ENCODE assay signal across 22 cellular contexts in the genomic region with DNA sequence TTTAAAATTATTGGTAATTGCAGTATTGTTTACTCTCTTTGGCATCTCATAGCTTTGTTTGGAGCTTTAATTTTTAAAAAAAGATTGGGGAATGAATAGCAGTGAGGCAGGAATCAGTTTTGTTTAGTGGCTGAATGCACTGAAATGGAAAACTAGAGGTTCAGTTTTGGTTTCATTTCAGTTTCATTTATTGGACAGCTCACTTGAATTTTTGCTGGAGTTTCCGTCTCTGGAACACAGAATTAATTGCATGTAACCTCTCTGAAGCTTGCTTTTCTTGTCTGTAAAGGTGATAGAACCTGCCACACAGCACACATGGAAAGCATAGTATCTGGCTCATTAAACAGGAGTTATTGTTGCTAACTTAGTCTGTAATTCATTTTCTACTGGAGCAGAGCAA. TPM values are rescaled to one million over a fixed set of nuclear protein-coding genes. Genes with fewer than 3 reads are reported as not detected.
DNase-seq lines count a peak whose midpoint lies in the region; ATAC-seq and TF ChIP-seq lines count a peak whose summit lies in the region.
"Had no signal": no experiment of that assay in that cellular context is flagged by ENCODE, and none has a peak within 500 bp of the region (broad histone marks: within the 10 kb centered on the region; RNA-seq: fewer than 3 reads in every experiment).

No MANE protein-coding gene starts in this region.

- H3K9me3 ChIP-seq in mucosa of descending colon (no peaks in the 10 kb centered on the region), Peyer's patch (no peaks in the 10 kb centered on the region)
- H3K9me3 ChIP-seq: SK-N-SH had no signal

- H3K4me3 Mint-ChIP-seq in HFFc6, result peak overlapping the region; percentile 50
- H3K4me3 Mint-ChIP-seq: activated naive CD8-positive, alpha-beta T cell; activated T-cell treated with anti-CD3 and anti-CD28 coated beads, Interleukin-2, amount 50 U/mL, for 72 hours; effector memory CD8-positive, alpha-beta T cell; natural killer cell; T-helper 2 cell treated with Interferon-gamma antibody and Interleukin-4, amounts not matched to agents 5 μg/mL and 100 μg/mL, for 36 hours had no signal

- no peak for DNase-seq in HFFc6
- DNase-seq in OCI-M1 (lab: John Stamatoyannopoulos, UW), result peak; percentile 20
- DNase-seq in mucosa of descending colon, result no peak
- DNase-seq in UCSD-AML1 (lab: John Stamatoyannopoulos, UW; ENCODE audit: unreplicated experiment), result no peak
- DNase-seq in Peyer's patch, result no peak
- no peak for DNase-seq in foreskin keratinocyte
- no peak for DNase-seq in LoVo (ENCODE audit: low spot score)
- DNase-seq: activated CD4-positive, CD25-positive, alpha-beta regulatory T cell; activated T-cell treated with anti-CD3 and anti-CD28 coated beads, Interleukin-2, amount 50 U/mL, for 72 hours; COR-L47; effector memory CD8-positive, alpha-beta T cell; HCEC 1CT; islet precursor cell; natural killer cell; SK-N-SH; stimulated activated CD4-positive, alpha-beta T cell treated with anti-CD3 and anti-CD28 coated beads, Interleukin-4, amount 100 ng/mL, for 1 hour had no signal

- H3K27me3 Mint-ChIP-seq in HFFc6 (ENCODE audit: insufficient read depth), result peaks cover 14% of the 10 kb centered on the region

- H3K4me1 ChIP-seq in mucosa of descending colon (ENCODE audit: low read depth) (peaks cover under 1% of the 10 kb centered on the region), Peyer's patch (no peaks in the 10 kb centered on the region), foreskin keratinocyte (no peaks in the 10 kb centered on the region)

- H3K4me1 Mint-ChIP-seq in HFFc6 (ENCODE audit: low read depth), result no peaks in the 10 kb centered on the region

- no peak for TF ChIP-seq POLR2A in Peyer's patch (IDR thresholded peaks at IDR 0.05)

- TF ChIP-seq CTCF in HFFc6 (IDR thresholded peaks at IDR 0.05), result no peak
- TF ChIP-seq CTCF in mucosa of descending colon (IDR thresholded peaks at IDR 0.05), result no peak
- TF ChIP-seq CTCF in Peyer's patch (IDR thresholded peaks at IDR 0.05), result no peak
- no peak for TF ChIP-seq CTCF in foreskin keratinocyte (conservative IDR thresholded peaks at IDR 0.05)

- intact Hi-C loops in mucosa of descending colon (cut with DNase I, micrococcal nuclease), result no loop called here

- H3K36me3 ChIP-seq in mucosa of descending colon (ENCODE audit: low read depth) (no peaks in the 10 kb centered on the region), Peyer's patch (no peaks in the 10 kb centered on the region)

- H3K36me3 Mint-ChIP-seq in HFFc6 (ENCODE audit: low read depth), result no peaks in the 10 kb centered on the region
- H3K36me3 Mint-ChIP-seq: activated naive CD8-positive, alpha-beta T cell; natural killer cell had no signal

- peak; percentile 61 for ATAC-seq in GM18907 (IDR thresholded peaks at IDR 0.05; ENCODE audit: unreplicated experiment)
- ATAC-seq in mucosa of descending colon, result peak; percentile 64
- ATAC-seq in foreskin keratinocyte, result no peak
- ATAC-seq: activated T-cell treated with anti-CD3 and anti-CD28 coated beads, Interleukin-2, amount 50 U/mL, for 72 hours; effector memory CD8-positive, alpha-beta T cell; K562; natural killer cell had no signal

- no peak overlapping the region for H3K27ac ChIP-seq in Peyer's patch
- H3K27ac ChIP-seq in foreskin keratinocyte, result no peak overlapping the region
- H3K27ac ChIP-seq: skin epidermis had no signal

- no peak overlapping the region for H3K27ac Mint-ChIP-seq in HFFc6
- H3K27ac Mint-ChIP-seq: activated naive CD8-positive, alpha-beta T cell; activated T-cell treated with anti-CD3 and anti-CD28 coated beads, Interleukin-2, amount 50 U/mL, for 72 hours; effector memory CD8-positive, alpha-beta T cell; natural killer cell; T-helper 2 cell treated with Interferon-gamma antibody and Interleukin-4, amounts not matched to agents 5 μg/mL and 100 μg/mL, for 36 hours had no signal

- no peaks in the 10 kb centered on the region for H3K9me3 Mint-ChIP-seq in HFFc6
- H3K9me3 Mint-ChIP-seq: activated T-cell treated with anti-CD3 and anti-CD28 coated beads, Interleukin-2, amount 50 U/mL, for 72 hours; effector memory CD8-positive, alpha-beta T cell; natural killer cell; T-helper 2 cell treated with Interferon-gamma antibody and Interleukin-4, amounts not matched to agents 5 μg/mL and 100 μg/mL, for 36 hours had no signal

- H3K27me3 ChIP-seq in Peyer's patch (no peaks in the 10 kb centered on the region), foreskin keratinocyte (peaks cover 48% of the 10 kb centered on the region)

- H3K4me3 ChIP-seq in mucosa of descending colon (no peak overlapping the region), Peyer's patch (no peak overlapping the region)
- H3K4me3 ChIP-seq: K562, skin epidermis had no signal

RNA-seq across cellular contexts. Expression of gene GRM8, which starts 7.2 kb away (rescaled TPM):
- total RNA-seq in HFFc6 (2021; fragmentation: NEBNext Ultra II Directional; extraction: Animal tissue kit (Norgen Biotek cat#: 25700)), result not detected
- 1 to 10 TPM in 2 of 3 donors, under 1 TPM in 1; 0.41 to 9.2 (median 4.4) TPM for total RNA-seq in mucosa of descending colon
- total RNA-seq in Peyer's patch, result 1 to 10 TPM in 2 of 4 donors, not detected in 2; 1.0 to 5.0 TPM
- not detected in 2 replicates for total RNA-seq in foreskin keratinocyte
- not detected in 2 replicates for polyA plus RNA-seq in foreskin keratinocyte
- total RNA-seq: activated T-cell treated with anti-CD3 and anti-CD28 coated beads, Interleukin-2, amount 50 U/mL, for 72 hours; natural killer cell; posterior vena cava had no signal
